8 cellular contexts compared by ENCODE assay signal in the genomic region with DNA sequence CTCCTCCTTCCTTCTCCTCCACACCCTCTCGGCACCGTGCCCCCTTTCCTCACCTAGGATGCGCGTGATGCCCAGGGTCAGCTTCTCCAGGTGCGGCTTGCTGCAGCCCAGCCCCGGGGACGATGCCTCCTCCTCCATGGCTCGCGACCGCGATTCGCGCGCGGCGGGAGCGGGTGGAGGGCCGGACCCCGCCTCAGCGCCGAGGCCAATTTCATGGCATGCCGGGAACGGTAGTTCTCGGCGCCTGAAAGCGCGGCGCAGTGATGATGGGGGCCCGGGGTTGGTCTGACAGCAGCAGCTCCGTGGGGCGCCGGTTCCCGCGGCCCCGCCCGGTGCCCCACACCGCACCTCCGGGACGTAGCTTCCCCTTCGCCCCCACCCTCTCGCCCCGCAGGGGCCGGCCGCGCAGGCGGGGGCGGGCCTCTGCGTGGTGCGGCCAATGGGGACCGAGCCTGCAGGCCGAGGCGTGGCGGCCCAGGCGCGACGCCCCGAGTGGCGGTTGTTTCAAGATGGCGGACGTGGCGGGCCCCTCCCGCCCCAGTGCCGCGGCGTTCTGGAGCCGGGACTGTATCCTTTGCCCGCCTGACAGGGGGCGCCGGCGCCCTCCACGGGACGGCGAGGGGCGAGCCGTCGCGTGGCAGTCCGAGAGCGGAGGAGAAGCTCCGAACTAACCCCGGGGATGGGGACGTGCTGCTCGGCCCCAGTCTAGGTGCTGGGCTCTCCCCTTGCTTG. TPM values are rescaled to one million over a fixed set of nuclear protein-coding genes. Genes with fewer than 3 reads are reported as not detected.
DNase-seq lines count a peak whose midpoint lies in the region; ATAC-seq lines count a peak whose summit lies in the region.

A gene (plus strand): TSS at position 498 of the 732 bp plus-strand sequence. CDS start 12 bp downstream, at position 510.
A gene with protein sequence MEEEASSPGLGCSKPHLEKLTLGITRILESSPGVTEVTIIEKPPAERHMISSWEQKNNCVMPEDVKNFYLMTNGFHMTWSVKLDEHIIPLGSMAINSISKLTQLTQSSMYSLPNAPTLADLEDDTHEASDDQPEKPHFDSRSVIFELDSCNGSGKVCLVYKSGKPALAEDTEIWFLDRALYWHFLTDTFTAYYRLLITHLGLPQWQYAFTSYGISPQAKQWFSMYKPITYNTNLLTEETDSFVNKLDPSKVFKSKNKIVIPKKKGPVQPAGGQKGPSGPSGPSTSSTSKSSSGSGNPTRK (minus strand): TSS at position 373 of the 732 bp plus-strand sequence. CDS start 235 bp downstream, at position 138.

- peak within 1 kb of the TSS; percentile 64 for H3K27ac ChIP-seq in effector memory CD4-positive, alpha-beta T cell (ENCODE audit: insufficient read depth, low read length, poor library complexity, severe bottlenecking)

- DNase-seq in COR-L47 (lab: John Stamatoyannopoulos, UW) (peak; percentile 98), HS-27A (ENCODE audit: low read depth) (peak; percentile 69), mesenteric fat pad (ENCODE audit: low spot score) (peak; percentile 95)
- peak; percentile 84 for DNase-seq in NK-92 treated with Interleukin-12 subunit alpha and Interleukin-12 subunit beta, amount 100 ng/mL, for 24 hours (lab: John Stamatoyannopoulos, UW)
- DNase-seq in activated CD8-positive, alpha-beta memory T cell treated with anti-CD3 and anti-CD28 coated beads for 4 hours (ENCODE audit: low read depth in 2 of 2): peak; percentile 62 to 71
- DNase-seq in effector memory CD4-positive, alpha-beta T cell: peak; percentile 83 to 90 (median 86)
- peak; percentile 72 for DNase-seq in stimulated activated CD8-positive, alpha-beta memory T cell treated with anti-CD3 and anti-CD28 coated beads, Interleukin-15, amount 100 ng/mL, for 24 hours (ENCODE audit: low read depth)

- no peaks in the 10 kb centered on the region for H3K27me3 ChIP-seq in effector memory CD4-positive, alpha-beta T cell (replicated peaks; ENCODE audit: control insufficient read depth, insufficient read depth, low read length, poor library complexity, severe bottlenecking)

- no peaks in the 10 kb centered on the region for H3K4me1 ChIP-seq in effector memory CD4-positive, alpha-beta T cell (ENCODE audit: control insufficient read depth, insufficient read depth, low read length, poor library complexity, severe bottlenecking)

- no peaks in the 10 kb centered on the region for H3K36me3 ChIP-seq in effector memory CD4-positive, alpha-beta T cell (ENCODE audit: control insufficient read depth, insufficient read depth, low read length)

- no peaks in the 10 kb centered on the region for H3K9me3 ChIP-seq in effector memory CD4-positive, alpha-beta T cell (ENCODE audit: control insufficient read depth, low read length)

- H3K4me3 ChIP-seq in effector memory CD4-positive, alpha-beta T cell (ENCODE audit: insufficient read depth, low read depth, low read length, poor library complexity, severe bottlenecking): peak within 1 kb of the TSS; percentile 94

- peak; percentile 92 for ATAC-seq in GM19468 (IDR thresholded peaks at IDR 0.05; ENCODE audit: extremely low read depth, unreplicated experiment)

RNA-seq across cellular contexts. Expression of the first gene that starts in this region (rescaled TPM):
- total RNA-seq in mesenteric fat pad: 8.0 TPM

RNA-seq across cellular contexts. Expression of the second gene that starts in this region (rescaled TPM):
- total RNA-seq in mesenteric fat pad: 72.8 TPM

Comparison
In these comparisons a context has a peak if more than half of its experiments do, and no peak if none do; other contexts are left out.
1. Peak in every context shown above with its lines: DNase-seq, ATAC-seq, H3K4me3 ChIP-seq and H3K27ac ChIP-seq.